7 cellular contexts compared by ENCODE assay signal in the genomic region with DNA sequence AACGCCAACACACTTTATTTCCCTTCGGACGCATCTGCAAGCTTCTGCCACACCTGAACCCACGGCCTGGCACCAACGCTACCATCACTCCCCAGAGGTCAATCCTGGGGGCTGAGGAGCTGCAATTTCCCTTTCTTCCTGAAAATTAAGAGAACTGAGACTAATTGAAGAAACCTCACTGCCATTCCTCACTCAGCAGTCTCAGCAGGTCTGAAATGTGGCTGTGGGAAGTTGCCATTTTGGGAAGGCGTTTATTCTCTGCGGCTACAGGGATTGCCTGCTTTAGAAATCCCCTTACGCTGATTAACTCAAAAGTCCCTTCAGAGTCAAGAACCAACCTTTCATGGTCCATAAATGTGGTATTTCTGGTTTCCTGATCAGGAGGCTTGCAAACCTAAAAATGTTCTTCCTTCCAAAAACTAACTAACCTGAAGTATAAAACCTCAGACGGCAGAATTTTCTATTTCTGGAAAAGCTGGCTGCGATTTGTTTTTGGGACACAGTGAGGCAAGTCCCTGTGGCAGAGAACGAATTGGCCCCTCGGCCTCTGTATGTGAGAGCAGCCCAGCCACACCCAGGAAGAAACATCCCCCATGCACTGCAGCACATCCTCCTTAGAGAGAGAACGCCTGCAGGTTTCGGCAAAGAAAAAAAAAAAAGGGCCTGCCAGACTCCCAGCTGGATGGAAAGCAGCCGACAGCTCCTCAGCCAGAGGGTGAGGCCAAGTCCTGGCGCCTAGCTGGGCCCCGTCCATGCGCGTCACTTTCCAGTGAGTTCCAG.
DNase-seq lines count a peak whose midpoint lies in the region; ATAC-seq and TF ChIP-seq lines count a peak whose summit lies in the region.
"Not testable (repeated sequence)": the region's sequence is repeated elsewhere in the genome, so short reads cannot be mapped to it uniquely, and the experiment has no call there.

No MANE protein-coding gene starts in this region.

- not testable (repeated sequence) for DNase-seq in activated CD4-positive, alpha-beta T cell treated with anti-CD3 and anti-CD28 coated beads for 36 hours; mammary epithelial cell; Right ventricle myocardium superior; naive thymus-derived CD8-positive, alpha-beta T cell

- not testable (repeated sequence) for H3K4me1 Mint-ChIP-seq in activated CD4-positive, alpha-beta T cell treated with anti-CD3 and anti-CD28 coated beads for 36 hours; activated T-helper 17 cell treated with anti-CD3 and anti-CD28 coated beads, Interleukin-2, amount 50 U/mL, for 72 hours; naive thymus-derived CD8-positive, alpha-beta T cell

- peaks cover 35% of the 10 kb centered on the region for H3K4me1 ChIP-seq in DOHH2 (ENCODE audit: control insufficient read depth, low read length)
- not testable (repeated sequence) for H3K4me1 ChIP-seq in OCI-LY1 (ENCODE audit: insufficient read depth, low read length, severe bottlenecking); mammary epithelial cell (ENCODE audit: insufficient read depth, low read length)

- H3K9ac ChIP-seq in OCI-LY1 (ENCODE audit: low read length); mammary epithelial cell (ENCODE audit: insufficient read depth, low read length): not testable (repeated sequence)

- H3K27me3 ChIP-seq in DOHH2 (ENCODE audit: control insufficient read depth, low read length); OCI-LY1 (ENCODE audit: insufficient read depth, low read length); mammary epithelial cell (ENCODE audit: insufficient read depth, low read length): not testable (repeated sequence)

- not testable (repeated sequence) for TF ChIP-seq CTCF in DOHH2 (IDR thresholded peaks at IDR 0.05; ENCODE audit: low read depth, low read length, poor library complexity, severe bottlenecking); OCI-LY1 (IDR thresholded peaks at IDR 0.05; ENCODE audit: low read length); mammary epithelial cell (conservative IDR thresholded peaks at IDR 0.05 in 1 of 2, IDR thresholded peaks at IDR 0.05 in 1 of 2; ENCODE audit: extremely low read depth in 1 of 2, insufficient read depth in 1 of 2, low read depth in 1 of 2, low read length in 2 of 2)

- not testable (repeated sequence) for H3F3A ChIP-seq in DOHH2 (ENCODE audit: control insufficient read depth, insufficient read depth); OCI-LY1 (ENCODE audit: insufficient read depth, low read length)

- peak; percentile 49 for ATAC-seq in activated CD4-positive, alpha-beta T cell treated with anti-CD3 and anti-CD28 coated beads for 36 hours
- peak; percentile 70 for ATAC-seq in activated T-helper 17 cell treated with anti-CD3 and anti-CD28 coated beads, Interleukin-2, amount 50 U/mL, for 72 hours (replicated peaks)
- peak; percentile 14 for ATAC-seq in Right ventricle myocardium superior (ENCODE audit: poor library complexity)
- ATAC-seq in naive thymus-derived CD8-positive, alpha-beta T cell: peak; percentile 28 to 43

- H3K4me3 Mint-ChIP-seq in activated CD4-positive, alpha-beta T cell treated with anti-CD3 and anti-CD28 coated beads for 36 hours; activated T-helper 17 cell treated with anti-CD3 and anti-CD28 coated beads, Interleukin-2, amount 50 U/mL, for 72 hours; naive thymus-derived CD8-positive, alpha-beta T cell: not testable (repeated sequence)

- H3K27ac ChIP-seq in DOHH2 (ENCODE audit: low read depth, low read length): peak overlapping the region; percentile 79
- peak overlapping the region; percentile 71 for H3K27ac ChIP-seq in OCI-LY1 (ENCODE audit: low read depth, low read length, poor library complexity, severe bottlenecking)
- not testable (repeated sequence) for H3K27ac ChIP-seq in mammary epithelial cell (ENCODE audit: insufficient read depth, low read depth, low read length)

- not testable (repeated sequence) for H3K4me3 ChIP-seq in DOHH2 (ENCODE audit: low read length); OCI-LY1 (ENCODE audit: low read depth, low read length, poor library complexity, severe bottlenecking); mammary epithelial cell (replicated peaks in 1 of 3; ENCODE audit: insufficient read depth in 1 of 3, low read depth in 2 of 3, low read length in 3 of 3)

- not testable (repeated sequence) for H3K27me3 Mint-ChIP-seq in activated CD4-positive, alpha-beta T cell treated with anti-CD3 and anti-CD28 coated beads for 36 hours; activated T-helper 17 cell treated with anti-CD3 and anti-CD28 coated beads, Interleukin-2, amount 50 U/mL, for 72 hours; naive thymus-derived CD8-positive, alpha-beta T cell

- not testable (repeated sequence) for H3K79me2 ChIP-seq in DOHH2 (ENCODE audit: control insufficient read depth, low read length); OCI-LY1 (ENCODE audit: insufficient read depth, low read length); mammary epithelial cell (ENCODE audit: insufficient read depth, low read length)

- in situ Hi-C loops in mammary epithelial cell (cut with MboI; ENCODE audit: low sequenced_read_pairs in 2 of 2): not testable (repeated sequence)

- CTCF ChIA-PET in activated CD4-positive, alpha-beta T cell treated with anti-CD3 and anti-CD28 coated beads for 36 hours (lab: Charles Lee); mammary epithelial cell (lab: Charles Lee; ENCODE audit: low non-redundant PET): not testable (repeated sequence)

- intact Hi-C loops in activated CD4-positive, alpha-beta T cell treated with anti-CD3 and anti-CD28 coated beads for 36 hours (cut with DNase I, micrococcal nuclease); mammary epithelial cell (cut with micrococcal nuclease); Right ventricle myocardium superior (cut with DNase I): not testable (repeated sequence)

- dilution Hi-C loops in mammary epithelial cell (cut with HindIII; ENCODE audit: low sequenced_read_pairs): not testable (repeated sequence)

- BruUV-seq in mammary epithelial cell (replicated peaks; lab: Mats Ljungman, UMichigan): TSS peak; percentile 73

- H3K4me2 ChIP-seq in DOHH2 (ENCODE audit: low read length): peak overlapping the region; percentile 31; the same call in 1 of the 2 replicates
- H3K4me2 ChIP-seq in OCI-LY1 (ENCODE audit: low read length); mammary epithelial cell (ENCODE audit: insufficient read depth, low read depth, low read length): not testable (repeated sequence)

- H3K9me3 ChIP-seq in DOHH2 (ENCODE audit: control insufficient read depth, insufficient read depth, low read length); OCI-LY1 (ENCODE audit: low read length); mammary epithelial cell (replicated peaks; ENCODE audit: insufficient read depth, low read length): not testable (repeated sequence)

- POLR2A ChIA-PET in activated CD4-positive, alpha-beta T cell treated with anti-CD3 and anti-CD28 coated beads for 36 hours (lab: Charles Lee); naive thymus-derived CD8-positive, alpha-beta T cell (lab: Charles Lee): not testable (repeated sequence)

- H3K9me2 ChIP-seq in DOHH2 (replicated peaks; ENCODE audit: control insufficient read depth, low read length); OCI-LY1 (ENCODE audit: low read depth, low read length): not testable (repeated sequence)

- not testable (repeated sequence) for H2AFZ ChIP-seq in OCI-LY1 (ENCODE audit: low read length); mammary epithelial cell (ENCODE audit: low read depth, low read length)

- H3K36me3 ChIP-seq in DOHH2 (ENCODE audit: control insufficient read depth, low read length); OCI-LY1 (ENCODE audit: insufficient read depth, low read length); mammary epithelial cell (ENCODE audit: insufficient read depth, low read length): not testable (repeated sequence)

- WGBS in mammary epithelial cell (ENCODE audit: low coverage, missing lambda C conversion rate): no CpG with 5 or more reads among the region's 19 CpGs

- H3K27ac Mint-ChIP-seq in activated CD4-positive, alpha-beta T cell treated with anti-CD3 and anti-CD28 coated beads for 36 hours; activated T-helper 17 cell treated with anti-CD3 and anti-CD28 coated beads, Interleukin-2, amount 50 U/mL, for 72 hours; naive thymus-derived CD8-positive, alpha-beta T cell: not testable (repeated sequence)

- not testable (repeated sequence) for H4K20me1 ChIP-seq in DOHH2 (ENCODE audit: control insufficient read depth, insufficient read depth, low read depth, low read length); OCI-LY1 (ENCODE audit: insufficient read depth, low read length); mammary epithelial cell (ENCODE audit: insufficient read depth, low read length)

- not testable (repeated sequence) for H3K9me3 Mint-ChIP-seq in activated CD4-positive, alpha-beta T cell treated with anti-CD3 and anti-CD28 coated beads for 36 hours (ENCODE audit: low read depth); activated T-helper 17 cell treated with anti-CD3 and anti-CD28 coated beads, Interleukin-2, amount 50 U/mL, for 72 hours; naive thymus-derived CD8-positive, alpha-beta T cell

- not testable (repeated sequence) for H3K36me3 Mint-ChIP-seq in activated CD4-positive, alpha-beta T cell treated with anti-CD3 and anti-CD28 coated beads for 36 hours (ENCODE audit: low read depth); activated T-helper 17 cell treated with anti-CD3 and anti-CD28 coated beads, Interleukin-2, amount 50 U/mL, for 72 hours (ENCODE audit: low read depth); naive thymus-derived CD8-positive, alpha-beta T cell

Comparison
In these comparisons a context has a peak if more than half of its experiments do, and no peak if none do; other contexts are left out.
1. ATAC-seq: peak in every context shown above with its lines; median percentile 70 in activated T-helper 17 cell treated with anti-CD3 and anti-CD28 coated beads, Interleukin-2, amount 50 U/mL, for 72 hours; 49 in activated CD4-positive, alpha-beta T cell treated with anti-CD3 and anti-CD28 coated beads for 36 hours; 36 in naive thymus-derived CD8-positive, alpha-beta T cell; 14 in Right ventricle myocardium superior.